In the genomic region with DNA sequence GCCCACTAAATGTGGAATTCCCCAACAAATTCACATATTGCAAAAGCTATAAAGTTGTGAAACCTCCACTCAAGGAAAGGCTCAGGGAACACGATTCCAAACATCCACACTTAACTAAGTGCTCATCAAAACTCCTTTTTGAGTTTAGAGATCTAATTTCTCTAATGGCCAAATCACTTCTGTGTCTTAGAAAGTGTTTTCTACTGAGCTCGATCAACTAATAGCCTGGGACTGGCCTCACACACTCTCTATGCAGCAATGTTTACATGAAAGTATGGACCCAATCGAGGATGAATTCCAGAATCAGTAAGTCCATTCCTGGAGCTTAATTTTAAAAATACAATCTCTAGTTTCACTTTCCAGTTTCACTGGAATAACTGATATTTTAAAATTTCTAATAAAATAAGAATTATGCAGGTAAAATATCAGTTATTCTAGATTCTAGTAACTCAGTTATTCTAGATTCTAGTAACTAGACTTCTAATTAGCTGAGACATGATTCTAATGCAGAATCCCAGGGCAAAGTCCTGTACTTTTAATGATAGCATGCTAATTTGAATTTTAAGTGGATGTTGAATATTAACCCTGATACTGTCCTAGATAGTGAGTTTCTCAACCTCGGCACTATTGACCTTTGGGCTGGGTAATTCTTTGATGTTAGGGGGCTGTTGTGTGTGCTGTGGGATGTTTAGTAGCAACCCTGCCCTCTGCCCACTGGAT, we compare ENCODE assay signal across 23 cellular contexts. TPM values are rescaled to one million over a fixed set of nuclear protein-coding genes. Genes with fewer than 3 reads are reported as not detected.
"Had no signal": no experiment of that assay in that cellular context is flagged by ENCODE, and none has a peak within 500 bp of the region (broad histone marks: within the 10 kb centered on the region; RNA-seq: fewer than 3 reads in every experiment).

No MANE protein-coding gene starts in this region.

- FAIRE-seq: astrocyte, colon, frontal cortex had no signal

- H3K27ac Mint-ChIP-seq: activated naive CD8-positive, alpha-beta T cell treated with anti-CD3 and anti-CD28 coated beads for 36 hours; activated T-cell treated with anti-CD3 and anti-CD28 coated beads, Interleukin-2, amount 50 U/mL, for 24 hours; activated T-helper 17 cell treated with anti-CD3 and anti-CD28 coated beads, Interleukin-2, amount 50 U/mL, for 72 hours; naive B cell; T-cell; type B pancreatic cell had no signal

- H3K4me1 ChIP-seq: lower lobe of right lung had no signal

- H3K4me1 Mint-ChIP-seq: activated naive CD8-positive, alpha-beta T cell treated with anti-CD3 and anti-CD28 coated beads for 36 hours; activated T-helper 17 cell treated with anti-CD3 and anti-CD28 coated beads, Interleukin-2, amount 50 U/mL, for 72 hours; central memory CD8-positive, alpha-beta T cell; naive B cell; T-cell had no signal

- H3K36me3 ChIP-seq: lower lobe of right lung, thoracic aorta had no signal

- ATAC-seq: activated T-helper 17 cell treated with anti-CD3 and anti-CD28 coated beads, Interleukin-2, amount 50 U/mL, for 72 hours; left cardiac atrium; lower lobe of right lung; T-cell had no signal

- H3K4me3 Mint-ChIP-seq: activated naive CD8-positive, alpha-beta T cell treated with anti-CD3 and anti-CD28 coated beads for 36 hours; activated T-cell treated with anti-CD3 and anti-CD28 coated beads, Interleukin-2, amount 50 U/mL, for 24 hours; activated T-helper 17 cell treated with anti-CD3 and anti-CD28 coated beads, Interleukin-2, amount 50 U/mL, for 72 hours; central memory CD8-positive, alpha-beta T cell; naive B cell; neural crest cell; T-cell; type B pancreatic cell had no signal

- H3K27ac ChIP-seq: lower lobe of right lung, thoracic aorta had no signal

- H3K36me3 Mint-ChIP-seq: activated naive CD8-positive, alpha-beta T cell treated with anti-CD3 and anti-CD28 coated beads for 36 hours; naive B cell; T-cell; type B pancreatic cell had no signal

- H3K9me3 ChIP-seq: lower lobe of right lung, thoracic aorta had no signal

- H3K9me3 Mint-ChIP-seq: activated naive CD8-positive, alpha-beta T cell treated with anti-CD3 and anti-CD28 coated beads for 36 hours; activated T-cell treated with anti-CD3 and anti-CD28 coated beads, Interleukin-2, amount 50 U/mL, for 24 hours; activated T-helper 17 cell treated with anti-CD3 and anti-CD28 coated beads, Interleukin-2, amount 50 U/mL, for 72 hours; central memory CD8-positive, alpha-beta T cell; neural crest cell; type B pancreatic cell had no signal

- DNase-seq: activated CD8-positive, alpha-beta memory T cell treated with anti-CD3 and anti-CD28 coated beads, Interleukin-2, amount 50 U/mL, for 4 hours; activated naive CD4-positive, alpha-beta T cell treated with Interleukin-2 at 50 U/mL for 16 hours; activated naive CD8-positive, alpha-beta T cell treated with anti-CD3 and anti-CD28 coated beads for 36 hours; activated T-cell treated with anti-CD3 and anti-CD28 coated beads, Interleukin-2, amount 50 U/mL, for 24 hours; effector memory CD4-positive, alpha-beta T cell; glutamatergic neuron; left cardiac atrium; lower lobe of right lung; naive B cell; stimulated activated CD4-positive, alpha-beta T cell treated with anti-CD3 and anti-CD28 coated beads, Interleukin-4, amount 100 ng/mL, for 24 hours; stimulated activated naive CD4-positive, alpha-beta T cell treated with Interleukin-2 at 50 U/mL for 16 hours; T-cell; T-helper 9 cell had no signal

- H3K4me3 ChIP-seq: lower lobe of right lung, thoracic aorta had no signal

RNA-seq across cellular contexts. Expression of a gene that starts 30.6 kb away (rescaled TPM):
- total RNA-seq: activated naive CD8-positive, alpha-beta T cell treated with anti-CD3 and anti-CD28 coated beads for 36 hours; activated T-helper 17 cell treated with anti-CD3 and anti-CD28 coated beads, Interleukin-2, amount 50 U/mL, for 72 hours; dermis microvascular lymphatic vessel endothelial cell; lower lobe of right lung; posterior vena cava; thoracic aorta had no signal
